In genomic region chrX:71622347-71623104, GRCh38 we compare ENCODE assay signal across 9 cellular contexts. TPM values are rescaled to one million over a fixed set of nuclear protein-coding genes. Genes with fewer than 3 reads are reported as not detected.
DNase-seq lines count a peak whose midpoint lies in the region; ATAC-seq and TF ChIP-seq lines count a peak whose summit lies in the region.
"Had no signal": no experiment of that assay in that cellular context is flagged by ENCODE, and none has a peak within 500 bp of the region (broad histone marks: within the 10 kb centered on the region; RNA-seq: fewer than 3 reads in every experiment).

No MANE protein-coding gene starts in this region.

- CTCF ChIA-PET in A673 (lab: Charles Lee) = no interaction called here
- CTCF ChIA-PET in activated naive CD4-positive, alpha-beta T cell treated with anti-CD3 and anti-CD28 coated beads, Interleukin-2, amount 10 ng/mL, durations not matched to agents 7 days and 5 days (lab: Charles Lee) = interaction anchor here (0.9 to 1.6 kb wide), 6 partner anchors 15 to 90 kb away, joined by 3 to 4 read pairs (median 3); partner anchors contain the start of gene OGT

- no peaks in the 10 kb centered on the region for H3K27me3 ChIP-seq in A673 (replicated peaks; ENCODE audit: insufficient read depth, low read depth, low read length, poor library complexity)

- H3K4me1 Mint-ChIP-seq in activated naive CD4-positive, alpha-beta T cell treated with anti-CD3 and anti-CD28 coated beads, Interleukin-2, amount 10 ng/mL, durations not matched to agents 7 days and 5 days = peaks cover 83% of the 10 kb centered on the region

- peaks cover 20% of the 10 kb centered on the region for H3K36me3 Mint-ChIP-seq in activated naive CD4-positive, alpha-beta T cell treated with anti-CD3 and anti-CD28 coated beads, Interleukin-2, amount 10 ng/mL, durations not matched to agents 7 days and 5 days

- H3K4me1 ChIP-seq in A673 (ENCODE audit: insufficient read depth, low read length, poor library complexity, severe bottlenecking) = no peaks in the 10 kb centered on the region

- no peaks in the 10 kb centered on the region for H3K9me3 ChIP-seq in A673 (ENCODE audit: low read depth, low read length, poor library complexity, severe bottlenecking)

- peak; percentile 46 for ATAC-seq in GM18907 (IDR thresholded peaks at IDR 0.05; ENCODE audit: unreplicated experiment)
- ATAC-seq in HG03139 (IDR thresholded peaks at IDR 0.05; ENCODE audit: unreplicated experiment) = peak; percentile 70

- no TSS peak for BruUV-seq in A673 (replicated peaks; lab: Mats Ljungman, UMichigan)

- H3K9me3 Mint-ChIP-seq in activated naive CD4-positive, alpha-beta T cell treated with anti-CD3 and anti-CD28 coated beads, Interleukin-2, amount 10 ng/mL, durations not matched to agents 7 days and 5 days = no peaks in the 10 kb centered on the region

- no peaks in the 10 kb centered on the region for H3K27me3 Mint-ChIP-seq in activated naive CD4-positive, alpha-beta T cell treated with anti-CD3 and anti-CD28 coated beads, Interleukin-2, amount 10 ng/mL, durations not matched to agents 7 days and 5 days

- peak overlapping the region; percentile 92 for H3K27ac Mint-ChIP-seq in activated naive CD4-positive, alpha-beta T cell treated with anti-CD3 and anti-CD28 coated beads, Interleukin-2, amount 10 ng/mL, durations not matched to agents 7 days and 5 days

- H3K4me3 Mint-ChIP-seq in activated naive CD4-positive, alpha-beta T cell treated with anti-CD3 and anti-CD28 coated beads, Interleukin-2, amount 10 ng/mL, durations not matched to agents 7 days and 5 days = peak overlapping the region; percentile 23

- DNase-seq in A673 (ENCODE audit: low spot score) = peak; percentile 5
- DNase-seq in RPMI7951 (ENCODE audit: low read depth) = peak; percentile 19
- DNase-seq in activated naive CD4-positive, alpha-beta T cell treated with anti-CD3 and anti-CD28 coated beads, Interleukin-2, amount 10 ng/mL, durations not matched to agents 7 days and 5 days = peak; percentile 75
- DNase-seq in glomerular visceral epithelial cell (ENCODE audit: extremely low spot score) = peak; percentile 65
- peak in 9 of 10 donors; percentile 39 to 94 (median 62) for DNase-seq in posterior cingulate gyrus
- DNase-seq in middle frontal gyrus (ENCODE audit: extremely low spot score, low spot score) = no peak

- H3K4me3 ChIP-seq in A673 (ENCODE audit: low read depth, low read length, poor library complexity, severe bottlenecking) = no peak overlapping the region

- TF ChIP-seq CTCF in A673 (conservative IDR thresholded peaks at IDR 0.05; ENCODE audit: low read depth, low read length) = no peak

- H3K36me3 ChIP-seq in A673 (ENCODE audit: insufficient read depth, low read length, poor library complexity, severe bottlenecking) = no peaks in the 10 kb centered on the region

- H3K27ac ChIP-seq in A673 (ENCODE audit: low read depth, low read length, poor library complexity, severe bottlenecking) = no peak overlapping the region

- POLR2A ChIA-PET in A673 (lab: Charles Lee; ENCODE audit: low non-redundant PET) = no interaction called here

- intact Hi-C loops in A673 (cut with micrococcal nuclease; ENCODE audit: unreplicated experiment) = no loop called here
- intact Hi-C loops in posterior cingulate gyrus (cut with DNase I) = no loop called here

RNA-seq across cellular contexts. Expression of gene CXCR3, which starts 4.2 kb away (rescaled TPM):
- not detected in 2 replicates for total RNA-seq in A673 (2021)
- total RNA-seq in RPMI7951 (2014; rRNA removed; shearing (Covaris generic)) = not detected in 2 replicates
- total RNA-seq: subcutaneous adipose tissue had no signal

RNA-seq across cellular contexts. Expression of gene GCNA, which starts 44.3 kb away (rescaled TPM):
- 1.8 and 3.0 TPM in 2 replicates for total RNA-seq in A673 (2021)
- 2.4 and 4.2 TPM in 2 replicates for total RNA-seq in RPMI7951 (2014; rRNA removed; shearing (Covaris generic))
